Comparison of ENCODE assay signal across 8 cellular contexts in genomic region chr17:51152766-51153209, GRCh38. TPM values are rescaled to one million over a fixed set of nuclear protein-coding genes. Genes with fewer than 3 reads are reported as not detected.
A peak's percentile ranks its signal among the peaks of the same experiment; 100 is the strongest.
DNase-seq lines count a peak whose midpoint lies in the region; ATAC-seq and TF ChIP-seq lines count a peak whose summit lies in the region.

No MANE protein-coding gene starts in this region.

- peak overlapping the region; percentile 100 for H2AFZ ChIP-seq in OCI-LY7 (ENCODE audit: low read length)
- peak overlapping the region; percentile 92 for H2AFZ ChIP-seq in smooth muscle cell (ENCODE audit: low read depth)

- peak overlapping the region; percentile 76 for H3K9ac ChIP-seq in smooth muscle cell (ENCODE audit: low read depth)

- intact Hi-C loops in OCI-LY7 (cut with micrococcal nuclease; ENCODE audit: unreplicated experiment) = loop anchor here (1.0 kb wide), 2 partner anchors 32 to 151 kb away; partner anchors contain the start of gene SPAG9

- DNase-seq in stimulated activated naive CD8-positive, alpha-beta T cell treated with anti-CD3 and anti-CD28 coated beads, Interleukin-15, amount 100 ng/mL, for 72 hours = no peak
- DNase-seq in stimulated activated naive CD8-positive, alpha-beta T cell treated with anti-CD3 and anti-CD28 coated beads, Interleukin-15, Interleukin-2, amounts not matched to agents 100 U/mL and 50 U/mL, for 24 hours = no peak
- DNase-seq in OCI-LY7 (ENCODE audit: low spot score) (no peak), foreskin fibroblast (peak in 1 of 2 donors; percentile 30), smooth muscle cell (lab: John Stamatoyannopoulos, UW; ENCODE audit: unreplicated experiment) (no peak), GM10248 (ENCODE audit: extremely low spot score) (no peak), SK-N-DZ (ENCODE audit: low spot score) (no peak)

- peak overlapping the region; percentile 82 for H3K4me2 ChIP-seq in OCI-LY7 (ENCODE audit: low read length)
- H3K4me2 ChIP-seq in smooth muscle cell = peak overlapping the region; percentile 84

- POLR2A ChIA-PET in OCI-LY7 (lab: Charles Lee) (interaction anchor here (0.7 to 1.6 kb wide), 3 partner anchors 10 to 77 kb away, joined by 3 to 13 read pairs (median 10); partner anchors contain the start of gene SPAG9), GM10248 (lab: Yijun Ruan, JAX) (interaction anchor here (0.5 to 1.2 kb wide), 4 partner anchors 13 to 441 kb away, joined by 3 to 6 read pairs (median 5); partner anchors contain the start of genes SPAG9 and TOB1)

- H3K9me2 ChIP-seq in OCI-LY7 (ENCODE audit: insufficient read depth, low read length) = no peaks in the 10 kb centered on the region

- peaks cover 32% of the 10 kb centered on the region for H3K4me1 Mint-ChIP-seq in stimulated activated naive CD8-positive, alpha-beta T cell treated with anti-CD3 and anti-CD28 coated beads, Interleukin-15, amount 100 ng/mL, for 72 hours

- H3F3A ChIP-seq in smooth muscle cell (ENCODE audit: low read depth) = peaks cover 8% of the 10 kb centered on the region

- H3K27me3 Mint-ChIP-seq in stimulated activated naive CD8-positive, alpha-beta T cell treated with anti-CD3 and anti-CD28 coated beads, Interleukin-15, amount 100 ng/mL, for 72 hours = no peaks in the 10 kb centered on the region

- peaks cover 21% of the 10 kb centered on the region for H3K4me1 ChIP-seq in OCI-LY7 (ENCODE audit: insufficient read depth, low read length, poor library complexity, severe bottlenecking)
- peaks cover 14% of the 10 kb centered on the region for H3K4me1 ChIP-seq in smooth muscle cell (ENCODE audit: low read depth)

- CTCF ChIA-PET in OCI-LY7 (lab: Charles Lee; ENCODE audit: unreplicated experiment) (interaction anchor here (0.5 to 1.3 kb wide), 3 partner anchors 77 to 162 kb away, joined by 3 read pairs; no protein-coding TSS in a partner anchor), GM10248 (lab: Yijun Ruan, JAX) (interaction anchor here (0.7 to 2.2 kb wide), 31 partner anchors 9 to 352 kb away, joined by 3 to 57 read pairs (median 5); partner anchors contain the start of genes NME2 and SPAG9)

- H3K36me3 ChIP-seq in OCI-LY7 (ENCODE audit: insufficient read depth, low read length) = peaks cover 31% of the 10 kb centered on the region
- H3K36me3 ChIP-seq in smooth muscle cell (ENCODE audit: low read depth) = no peaks in the 10 kb centered on the region

- peak; percentile 1 for ATAC-seq in stimulated activated naive CD8-positive, alpha-beta T cell treated with anti-CD3 and anti-CD28 coated beads, Interleukin-15, amount 100 ng/mL, for 72 hours
- ATAC-seq in stimulated activated naive CD8-positive, alpha-beta T cell treated with anti-CD3 and anti-CD28 coated beads, Interleukin-15, Interleukin-2, amounts not matched to agents 100 U/mL and 50 U/mL, for 24 hours = no peak
- no peak for ATAC-seq in HG02884 (IDR thresholded peaks at IDR 0.05; ENCODE audit: unreplicated experiment)

- H3K27ac Mint-ChIP-seq in stimulated activated naive CD8-positive, alpha-beta T cell treated with anti-CD3 and anti-CD28 coated beads, Interleukin-15, amount 100 ng/mL, for 72 hours = no peak overlapping the region

- TF ChIP-seq CTCF in OCI-LY7 (conservative IDR thresholded peaks at IDR 0.05; ENCODE audit: low read length) (no peak), foreskin fibroblast (IDR thresholded peaks at IDR 0.05; ENCODE audit: low read depth, low read length) (no peak), smooth muscle cell (IDR thresholded peaks at IDR 0.05; ENCODE audit: borderline replicate concordance, insufficient read depth, poor library complexity, severe bottlenecking) (no peak), GM10248 (IDR thresholded peaks at IDR 0.05; ENCODE audit: control extremely low read depth, extremely low read depth, low read depth, missing control alignments) (no peak)

- TSS peak; percentile 90 for BruUV-seq in OCI-LY7 (replicated peaks; lab: Mats Ljungman, UMichigan)

- no peaks in the 10 kb centered on the region for H3K27me3 ChIP-seq in smooth muscle cell (ENCODE audit: low read depth)

- peaks cover 5% of the 10 kb centered on the region; the same call in 1 of the 2 replicates for H4K20me1 ChIP-seq in OCI-LY7 (ENCODE audit: insufficient read depth, low read length)
- H4K20me1 ChIP-seq in smooth muscle cell (ENCODE audit: low read depth) = no peaks in the 10 kb centered on the region

- H3K79me2 ChIP-seq in OCI-LY7 (ENCODE audit: insufficient read depth, low read depth, low read length) = peaks cover 43% of the 10 kb centered on the region
- peaks cover 41% of the 10 kb centered on the region for H3K79me2 ChIP-seq in smooth muscle cell (ENCODE audit: low read depth)

- H3K4me3 Mint-ChIP-seq in stimulated activated naive CD8-positive, alpha-beta T cell treated with anti-CD3 and anti-CD28 coated beads, Interleukin-15, amount 100 ng/mL, for 72 hours = no peak overlapping the region

- H3K9me3 ChIP-seq in OCI-LY7 (ENCODE audit: low read length) (no peaks in the 10 kb centered on the region), smooth muscle cell (replicated peaks; ENCODE audit: low read depth) (no peaks in the 10 kb centered on the region)

- H3K9me3 Mint-ChIP-seq in stimulated activated naive CD8-positive, alpha-beta T cell treated with anti-CD3 and anti-CD28 coated beads, Interleukin-15, amount 100 ng/mL, for 72 hours = no peaks in the 10 kb centered on the region

- 53% methylated on average over 8 of the region's 8 CpGs for WGBS in smooth muscle cell (ENCODE audit: low lambda C conversion rate)

- H3K27ac ChIP-seq in OCI-LY7 (ENCODE audit: low read depth, low read length, poor library complexity, severe bottlenecking) (peak overlapping the region; percentile 70), smooth muscle cell (ENCODE audit: low read depth) (peak overlapping the region; percentile 92)

- peak overlapping the region; percentile 63 for H3K4me3 ChIP-seq in OCI-LY7 (ENCODE audit: low read depth, low read length, poor library complexity, severe bottlenecking)
- H3K4me3 ChIP-seq in foreskin fibroblast (ENCODE audit: low read depth in 1 of 2, low read length in 2 of 2) = peak overlapping the region; percentile 24 to 93
- H3K4me3 ChIP-seq in smooth muscle cell = peak overlapping the region; percentile 66

RNA-seq across cellular contexts. Expression of gene NME1, which starts 0.6 kb away (rescaled TPM):
- total RNA-seq in OCI-LY7 (2014; rRNA removed; shearing (Covaris generic)) = 158 and 209 TPM in 2 replicates
- total RNA-seq in OCI-LY7 (2022) (153 and 221 TPM in 2 replicates), smooth muscle cell (95.5 and 119 TPM in 2 replicates)
- polyA plus RNA-seq in smooth muscle cell = 222 and 233 TPM in 2 replicates
- 1,252 and 1,346 TPM in 2 replicates for polyA plus RNA-seq in SK-N-DZ (2014; cell fraction: cytosol; rRNA removed)
- polyA plus RNA-seq in SK-N-DZ (2014; cell fraction: nucleus; rRNA removed) = 456 and 674 TPM in 2 replicates

RNA-seq across cellular contexts. Expression of gene NME2, which starts 13.4 kb away (rescaled TPM):
- total RNA-seq in OCI-LY7 (2014; rRNA removed; shearing (Covaris generic)) = 369 and 397 TPM in 2 replicates
- 530 and 582 TPM in 2 replicates for total RNA-seq in OCI-LY7 (2022)
- total RNA-seq in smooth muscle cell = 376 and 496 TPM in 2 replicates
- polyA plus RNA-seq in smooth muscle cell = 675 and 678 TPM in 2 replicates
- polyA plus RNA-seq in SK-N-DZ (2014; cell fraction: cytosol; rRNA removed) = 1,359 and 1,419 TPM in 2 replicates
- 799 and 1,017 TPM in 2 replicates for polyA plus RNA-seq in SK-N-DZ (2014; cell fraction: nucleus; rRNA removed)

RNA-seq across cellular contexts. Expression of gene SPAG9, which starts 32.1 kb away (rescaled TPM):
- total RNA-seq in OCI-LY7 (2014; rRNA removed; shearing (Covaris generic)) = 61.1 and 78.9 TPM in 2 replicates
- total RNA-seq in OCI-LY7 (2022) (75.5 and 87.9 TPM in 2 replicates), smooth muscle cell (64.8 and 81.1 TPM in 2 replicates)
- 25.1 and 29.1 TPM in 2 replicates for polyA plus RNA-seq in smooth muscle cell
- 45.7 and 66.7 TPM in 2 replicates for polyA plus RNA-seq in SK-N-DZ (2014; cell fraction: cytosol; rRNA removed)
- 153 and 163 TPM in 2 replicates for polyA plus RNA-seq in SK-N-DZ (2014; cell fraction: nucleus; rRNA removed)
